21 cellular contexts compared by ENCODE assay signal in the genomic region with DNA sequence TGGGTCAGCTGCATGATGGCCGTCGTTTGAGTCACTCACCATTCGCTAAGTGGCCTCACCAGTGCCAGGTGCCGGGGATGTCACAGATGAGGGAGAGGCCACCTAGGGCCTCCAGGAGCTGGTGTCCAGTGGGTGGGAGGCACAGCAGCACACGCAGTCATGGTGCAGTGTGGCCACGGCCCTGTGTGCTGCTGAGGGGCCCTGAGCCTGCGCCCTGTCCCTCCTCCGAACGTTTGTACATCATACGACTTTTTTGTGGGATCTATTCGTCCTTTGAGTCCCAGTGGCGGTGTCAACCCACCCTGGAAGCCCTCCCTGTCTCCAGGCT.
"Had no signal": no experiment of that assay in that cellular context is flagged by ENCODE, and none has a peak within 500 bp of the region (broad histone marks: within the 10 kb centered on the region; RNA-seq: fewer than 3 reads in every experiment).

No MANE protein-coding gene starts in this region.

- H3K4me1 Mint-ChIP-seq: activated naive CD4-positive, alpha-beta T cell treated with anti-CD3 and anti-CD28 coated beads, Interleukin-2, amount 50 U/mL, for 24 hours had no signal

- ATAC-seq: activated CD4-positive, CD25-positive, alpha-beta regulatory T cell treated with anti-CD3 and anti-CD28 coated beads, Interleukin-2, amount 50 U/mL, for 24 hours; activated CD8-positive, alpha-beta memory T cell treated with anti-CD3 and anti-CD28 coated beads, Interleukin-2, amount 10 ng/mL, durations not matched to agents 7 days and 5 days; esophagus mucosa; sciatic nerve had no signal

- H3K4me3 Mint-ChIP-seq: activated CD4-positive, alpha-beta T cell treated with anti-CD3 and anti-CD28 coated beads, Interleukin-2, amount 10 ng/mL, durations not matched to agents 24 days and 14 days; activated CD8-positive, alpha-beta memory T cell treated with anti-CD3 and anti-CD28 coated beads, Interleukin-2, amount 10 ng/mL, durations not matched to agents 7 days and 5 days; activated CD8-positive, alpha-beta T cell treated with anti-CD3 and anti-CD28 coated beads for 36 hours; activated naive CD4-positive, alpha-beta T cell treated with anti-CD3 and anti-CD28 coated beads, Interleukin-2, amount 50 U/mL, for 24 hours; brain; natural killer cell had no signal

- H3K9me3 Mint-ChIP-seq: activated CD4-positive, alpha-beta T cell treated with anti-CD3 and anti-CD28 coated beads, Interleukin-2, amount 10 ng/mL, durations not matched to agents 24 days and 14 days; activated CD8-positive, alpha-beta T cell treated with anti-CD3 and anti-CD28 coated beads for 36 hours; activated naive CD4-positive, alpha-beta T cell treated with anti-CD3 and anti-CD28 coated beads, Interleukin-2, amount 50 U/mL, for 24 hours; brain; natural killer cell had no signal

- H3K27me3 Mint-ChIP-seq: activated naive CD4-positive, alpha-beta T cell treated with anti-CD3 and anti-CD28 coated beads, Interleukin-2, amount 50 U/mL, for 24 hours had no signal

- DNase-seq: activated CD4-positive, alpha-beta T cell treated with anti-CD3 and anti-CD28 coated beads, Interleukin-2, amount 10 ng/mL, durations not matched to agents 24 days and 14 days; activated CD8-positive, alpha-beta memory T cell treated with anti-CD3 and anti-CD28 coated beads, Interleukin-2, amount 10 ng/mL, durations not matched to agents 7 days and 5 days; activated gamma-delta T cell treated with Interleukin-2 at 50 U/mL for 16 hours; activated T-cell treated with anti-CD3 and anti-CD28 coated beads for 4 hours; central memory CD4-positive, alpha-beta T cell; dermis blood vessel endothelial cell; effector CD8-positive, alpha-beta T cell; foreskin melanocyte; kidney; midbrain; natural killer cell; stimulated activated CD4-positive, alpha-beta T cell treated with anti-CD3 and anti-CD28 coated beads, Interleukin-4, amount 100 ng/mL, for 1 hour; stimulated activated naive CD4-positive, alpha-beta T cell treated with Interleukin-2 at 50 U/mL for 16 hours; substantia nigra; thyroid gland had no signal

- H3K36me3 Mint-ChIP-seq: activated CD8-positive, alpha-beta memory T cell treated with anti-CD3 and anti-CD28 coated beads, Interleukin-2, amount 10 ng/mL, durations not matched to agents 7 days and 5 days; activated naive CD4-positive, alpha-beta T cell treated with anti-CD3 and anti-CD28 coated beads, Interleukin-2, amount 50 U/mL, for 24 hours; brain; natural killer cell had no signal

- H3K27ac Mint-ChIP-seq: activated CD4-positive, alpha-beta T cell treated with anti-CD3 and anti-CD28 coated beads, Interleukin-2, amount 10 ng/mL, durations not matched to agents 24 days and 14 days; activated CD8-positive, alpha-beta memory T cell treated with anti-CD3 and anti-CD28 coated beads, Interleukin-2, amount 10 ng/mL, durations not matched to agents 7 days and 5 days had no signal
